In genomic region chr3:33131328-33132018, GRCh38 we compare ENCODE assay signal across 8 cellular contexts. TPM values are rescaled to one million over a fixed set of nuclear protein-coding genes. Genes with fewer than 3 reads are reported as not detected.
DNase-seq lines count a peak whose midpoint lies in the region; ATAC-seq and TF ChIP-seq lines count a peak whose summit lies in the region.

No MANE protein-coding gene starts in this region.

- H3K36me3 ChIP-seq in DND-41 (ENCODE audit: insufficient read depth, low read length), result peaks cover 79% of the 10 kb centered on the region
- no peaks in the 10 kb centered on the region for H3K36me3 ChIP-seq in parathyroid adenoma (ENCODE audit: control insufficient read depth, insufficient read depth, low read length)

- H2AFZ ChIP-seq in DND-41 (ENCODE audit: low read depth, low read length) (no peak overlapping the region), parathyroid adenoma (no peak overlapping the region)

- H3K4me1 Mint-ChIP-seq in activated T-cell treated with anti-CD3 and anti-CD28 coated beads, Interleukin-2, amount 50 U/mL, for 72 hours (ENCODE audit: low read depth), result no peaks in the 10 kb centered on the region

- H3K4me2 ChIP-seq in DND-41 (ENCODE audit: insufficient read depth, low read length) (no peak overlapping the region), parathyroid adenoma (ENCODE audit: low read length) (no peak overlapping the region)

- no peak overlapping the region for H3K4me3 Mint-ChIP-seq in activated T-cell treated with anti-CD3 and anti-CD28 coated beads, Interleukin-2, amount 50 U/mL, for 72 hours

- no peaks in the 10 kb centered on the region for H3K36me3 Mint-ChIP-seq in activated T-cell treated with anti-CD3 and anti-CD28 coated beads, Interleukin-2, amount 50 U/mL, for 72 hours (ENCODE audit: insufficient read depth in 2 of 2)

- H3K4me3 ChIP-seq in DND-41 (ENCODE audit: low read depth in 1 of 2, low read length in 2 of 2) (no peak overlapping the region), parathyroid adenoma (ENCODE audit: low read depth, low read length) (no peak overlapping the region)

- H3K79me2 ChIP-seq in DND-41 (ENCODE audit: insufficient read depth, low read length) (no peaks in the 10 kb centered on the region), parathyroid adenoma (no peaks in the 10 kb centered on the region)

- H3K27ac ChIP-seq in DND-41 (ENCODE audit: low read length) (no peak overlapping the region), parathyroid adenoma (no peak overlapping the region)

- H3K4me1 ChIP-seq in DND-41 (ENCODE audit: insufficient read depth, low read length) (no peaks in the 10 kb centered on the region), parathyroid adenoma (peaks cover 7% of the 10 kb centered on the region)

- H4K20me1 ChIP-seq in DND-41 (ENCODE audit: insufficient read depth, low read length), result peaks cover 8% of the 10 kb centered on the region; the same call in 1 of the 2 replicates

- no peak overlapping the region for H3K9ac ChIP-seq in DND-41 (ENCODE audit: low read depth, low read length)
- no peak overlapping the region for H3K9ac ChIP-seq in parathyroid adenoma

- peak; percentile 77 for ATAC-seq in DND-41 (ENCODE audit: insufficient read depth, low read depth)
- peak; percentile 75 for ATAC-seq in GM19438 (IDR thresholded peaks at IDR 0.05; ENCODE audit: low read depth, unreplicated experiment)
- ATAC-seq in HG03460 (IDR thresholded peaks at IDR 0.05; ENCODE audit: unreplicated experiment), result peak; percentile 70
- ATAC-seq in activated T-cell treated with anti-CD3 and anti-CD28 coated beads, Interleukin-2, amount 50 U/mL, for 72 hours (replicated peaks in 1 of 2), result peak; percentile 43 to 53
- no peak for ATAC-seq in HG02763 (IDR thresholded peaks at IDR 0.05; ENCODE audit: unreplicated experiment)

- H3K27me3 Mint-ChIP-seq in activated T-cell treated with anti-CD3 and anti-CD28 coated beads, Interleukin-2, amount 50 U/mL, for 72 hours (ENCODE audit: low read depth), result no peaks in the 10 kb centered on the region

- H3K27me3 ChIP-seq in DND-41 (ENCODE audit: insufficient read depth, low read length, poor library complexity) (no peaks in the 10 kb centered on the region), parathyroid adenoma (ENCODE audit: control insufficient read depth, insufficient read depth, low read length) (no peaks in the 10 kb centered on the region)

- no peaks in the 10 kb centered on the region for H3K9me3 Mint-ChIP-seq in activated T-cell treated with anti-CD3 and anti-CD28 coated beads, Interleukin-2, amount 50 U/mL, for 72 hours

- TF ChIP-seq CTCF in DND-41 (IDR thresholded peaks at IDR 0.05; ENCODE audit: borderline replicate concordance, extremely low read depth, low read length, poor library complexity, severe bottlenecking), result peak; percentile 76
- peak; percentile 88 for TF ChIP-seq CTCF in parathyroid adenoma (IDR thresholded peaks at IDR 0.05)

- H3K27ac Mint-ChIP-seq in activated T-cell treated with anti-CD3 and anti-CD28 coated beads, Interleukin-2, amount 50 U/mL, for 72 hours, result no peak overlapping the region

- DNase-seq in DND-41 (peak; percentile 49), NCI-H82 (lab: John Stamatoyannopoulos, UW) (peak; percentile 70), glomerular endothelial cell (ENCODE audit: extremely low read depth, low read depth, low spot score) (peak; percentile 68)
- peak; percentile 29 to 48 for DNase-seq in activated T-cell treated with anti-CD3 and anti-CD28 coated beads, Interleukin-2, amount 50 U/mL, for 72 hours

- H3K9me3 ChIP-seq in DND-41 (ENCODE audit: insufficient read depth, low read length, severe bottlenecking) (no peaks in the 10 kb centered on the region), parathyroid adenoma (ENCODE audit: control insufficient read depth, low read length) (no peaks in the 10 kb centered on the region)

RNA-seq across cellular contexts. Expression of gene CRTAP, which starts 17.7 kb away (rescaled TPM):
- total RNA-seq in activated T-cell treated with anti-CD3 and anti-CD28 coated beads, Interleukin-2, amount 50 U/mL, for 72 hours, result 10 to 100 TPM; 44.0 to 62.1 TPM
- 171 and 237 TPM in 2 replicates for total RNA-seq in glomerular endothelial cell

RNA-seq across cellular contexts. Expression of gene GLB1, which starts 34.5 kb away (rescaled TPM):
- 10 to 100 TPM; 54.1 to 55.0 TPM for total RNA-seq in activated T-cell treated with anti-CD3 and anti-CD28 coated beads, Interleukin-2, amount 50 U/mL, for 72 hours
- 115 and 131 TPM in 2 replicates for total RNA-seq in glomerular endothelial cell

RNA-seq across cellular contexts. Expression of gene TMPPE, which starts 34.5 kb away (rescaled TPM):
- 1 to 10 TPM; 5.5 to 7.6 TPM for total RNA-seq in activated T-cell treated with anti-CD3 and anti-CD28 coated beads, Interleukin-2, amount 50 U/mL, for 72 hours
- 9.4 and 11.7 TPM in 2 replicates for total RNA-seq in glomerular endothelial cell
